Comparison of ENCODE assay signal across 16 cellular contexts in genomic region chr19:57566396-57567256, GRCh38. TPM values are rescaled to one million over a fixed set of nuclear protein-coding genes. Genes with fewer than 3 reads are reported as not detected.
DNase-seq lines count a peak whose midpoint lies in the region; ATAC-seq and TF ChIP-seq lines count a peak whose summit lies in the region.
"Had no signal": no experiment of that assay in that cellular context is flagged by ENCODE, and none has a peak within 500 bp of the region (broad histone marks: within the 10 kb centered on the region; RNA-seq: fewer than 3 reads in every experiment).

No MANE protein-coding gene starts in this region.

- H3K4me1 ChIP-seq in adrenal gland (replicated peaks in 1 of 2) = no peaks in the 10 kb centered on the region
- H3K4me1 ChIP-seq: colonic mucosa, heart right ventricle, parathyroid adenoma had no signal

- TF ChIP-seq POLR2A in adrenal gland (IDR thresholded peaks at IDR 0.05) = no peak

- no peak for TF ChIP-seq CTCF in AG10803 (conservative IDR thresholded peaks at IDR 0.05; ENCODE audit: low read length)
- TF ChIP-seq CTCF in epithelial cell of esophagus (IDR thresholded peaks at IDR 0.05; ENCODE audit: insufficient read depth, low read depth, low read length, missing control alignments) = no peak
- no peak for TF ChIP-seq CTCF in adrenal gland (IDR thresholded peaks at IDR 0.05)

- H3K27ac ChIP-seq in adrenal gland = no peak overlapping the region
- H3K27ac ChIP-seq: colonic mucosa, heart right ventricle, parathyroid adenoma had no signal

- H3K4me3 ChIP-seq in AG10803 (ENCODE audit: low read length) (no peak overlapping the region), epithelial cell of esophagus (ENCODE audit: low read length) (no peak overlapping the region), adrenal gland (no peak overlapping the region)
- H3K4me3 ChIP-seq: colonic mucosa, heart right ventricle had no signal

- peak; percentile 27 for DNase-seq in AG10803 (ENCODE audit: low read depth)
- DNase-seq in CMK (ENCODE audit: low read depth) = peak; percentile 20
- peak; percentile 70 for DNase-seq in NCI-H69 (lab: John Stamatoyannopoulos, UW)
- DNase-seq in epithelial cell of esophagus (ENCODE audit: low read depth) = peak; percentile 57
- no peak for DNase-seq in adrenal gland
- no peak for DNase-seq in activated CD4-positive, alpha-beta T cell treated with anti-CD3 and anti-CD28 coated beads for 1 hour
- no peak for DNase-seq in HuH-7 (ENCODE audit: low spot score)
- DNase-seq: colonic mucosa; DMS153; heart right ventricle; NCI-H2081 treated with DMSO at 0.1 percent for 48 hours; SHP77 treated with DMSO at 0.1 percent for 48 hours; stimulated activated CD4-positive, alpha-beta T cell treated with anti-CD3 and anti-CD28 coated beads, Interleukin-2, amount 100 ng/mL, for 48 hours had no signal

- peaks cover 0 to 63% (median 7%) of the 10 kb centered on the region in 3 donors for H3K9me3 ChIP-seq in adrenal gland (replicated peaks in 1 of 3)

- intact Hi-C loops in adrenal gland (cut with DNase I) = no loop called here

- WGBS in adrenal gland, 4 donors = 53 to 62% (median 56%) methylated on average over 7 of the region's 7 CpGs

- no peaks in the 10 kb centered on the region for H3K27me3 ChIP-seq in adrenal gland
- H3K27me3 ChIP-seq: colonic mucosa, heart right ventricle had no signal

- no peak for ATAC-seq in GM21825 (IDR thresholded peaks at IDR 0.05; ENCODE audit: unreplicated experiment)
- ATAC-seq: heart right ventricle, WTC11 had no signal

- H3K36me3 ChIP-seq in adrenal gland (replicated peaks in 1 of 2) = no peaks in the 10 kb centered on the region
- H3K36me3 ChIP-seq: colonic mucosa had no signal

RNA-seq across cellular contexts. Expression of gene ZNF550, which starts 7.0 kb away (rescaled TPM):
- 10 to 100 TPM in 2 of 8 donors, 1 to 10 TPM in 6; 2.7 to 12.7 (median 6.9) TPM for total RNA-seq in adrenal gland
- 1 to 10 TPM; 3.4 to 9.1 (median 4.5) TPM for polyA plus RNA-seq in adrenal gland

RNA-seq across cellular contexts. Expression of gene ZNF416, which starts 12.1 kb away (rescaled TPM):
- 1 to 10 TPM; 2.1 to 6.1 (median 5.5) TPM for total RNA-seq in adrenal gland
- polyA plus RNA-seq in adrenal gland = 1 to 10 TPM; 1.9 to 5.3 (median 2.3) TPM

RNA-seq across cellular contexts. Expression of gene ZIK1, which starts 17.3 kb away (rescaled TPM):
- 1 to 10 TPM; 2.8 to 9.4 (median 5.4) TPM for total RNA-seq in adrenal gland
- polyA plus RNA-seq in adrenal gland = 1 to 10 TPM; 1.5 to 4.0 (median 1.9) TPM

RNA-seq across cellular contexts. Expression of gene ZNF530, which starts 33.1 kb away (rescaled TPM):
- total RNA-seq in adrenal gland = 1 to 10 TPM; 1.2 to 5.5 (median 2.8) TPM
- polyA plus RNA-seq in adrenal gland = 1 to 10 TPM; 1.4 to 2.0 (median 1.9) TPM

RNA-seq across cellular contexts. Expression of gene ZNF549, which starts 39.5 kb away (rescaled TPM):
- total RNA-seq in adrenal gland = 1 to 10 TPM; 2.7 to 7.5 (median 5.8) TPM
- polyA plus RNA-seq in adrenal gland = 1 to 10 TPM; 2.8 to 5.1 (median 2.8) TPM

Comparison
In these comparisons a context has a peak if more than half of its experiments do, and no peak if none do; other contexts are left out.
1. DNase-seq: peak in AG10803 (single experiment), CMK (single experiment), NCI-H69 (single experiment) and epithelial cell of esophagus (single experiment); none in adrenal gland (0 of 7), activated CD4-positive, alpha-beta T cell treated with anti-CD3 and anti-CD28 coated beads for 1 hour (single experiment) and HuH-7 (single experiment).